In genomic region chr6:317068-317451, GRCh38 we compare ENCODE assay signal across 24 cellular contexts. TPM values are rescaled to one million over a fixed set of nuclear protein-coding genes. Genes with fewer than 3 reads are reported as not detected.
DNase-seq lines count a peak whose midpoint lies in the region; ATAC-seq and TF ChIP-seq lines count a peak whose summit lies in the region.
"Had no signal": no experiment of that assay in that cellular context is flagged by ENCODE, and none has a peak within 500 bp of the region (broad histone marks: within the 10 kb centered on the region; RNA-seq: fewer than 3 reads in every experiment).

No MANE protein-coding gene starts in this region.

- no peaks in the 10 kb centered on the region for H3K36me3 ChIP-seq in CD4-positive, CD25-positive, alpha-beta regulatory T cell (ENCODE audit: control insufficient read depth, insufficient read depth, low read length)
- H3K36me3 ChIP-seq in sigmoid colon, result peaks cover 0 to 4% (median 0%) of the 10 kb centered on the region in 4 donors

- WGBS in sigmoid colon, 2 donors, result 65 to 84% methylated on average over 7 of the region's 7 CpGs

- no peak overlapping the region for H3K4me3 ChIP-seq in CD4-positive, CD25-positive, alpha-beta regulatory T cell (ENCODE audit: low read depth, low read length)
- H3K4me3 ChIP-seq in coronary artery (no peak overlapping the region), sigmoid colon (no peak overlapping the region)

- H3K27ac Mint-ChIP-seq in CD4-positive, CD25-positive, alpha-beta regulatory T cell, result peak overlapping the region; percentile 21 to 57 (median 24)
- H3K27ac Mint-ChIP-seq: activated CD4-positive, alpha-beta T cell treated with anti-CD3 and anti-CD28 coated beads for 36 hours; activated CD8-positive, alpha-beta T cell treated with anti-CD3 and anti-CD28 coated beads, Interleukin-2, amount 10 ng/mL, durations not matched to agents 7 days and 5 days; CD4-positive, alpha-beta T cell; H9; T-helper 17 cell had no signal

- no peaks in the 10 kb centered on the region for H3K27me3 Mint-ChIP-seq in CD4-positive, CD25-positive, alpha-beta regulatory T cell
- H3K27me3 Mint-ChIP-seq: activated CD4-positive, alpha-beta T cell treated with anti-CD3 and anti-CD28 coated beads for 36 hours; CD4-positive, alpha-beta T cell; naive thymus-derived CD8-positive, alpha-beta T cell; T-helper 17 cell had no signal

- H3K4me1 ChIP-seq in CD4-positive, CD25-positive, alpha-beta regulatory T cell (ENCODE audit: control insufficient read depth, insufficient read depth, low read length, poor library complexity, severe bottlenecking), result peaks cover 29% of the 10 kb centered on the region
- peaks cover 0 to 25% (median 7%) of the 10 kb centered on the region in 4 donors for H3K4me1 ChIP-seq in sigmoid colon

- no peaks in the 10 kb centered on the region for H3K9me3 ChIP-seq in CD4-positive, CD25-positive, alpha-beta regulatory T cell (ENCODE audit: control insufficient read depth in 2 of 2, low read length in 2 of 2)
- H3K9me3 ChIP-seq in sigmoid colon, result no peaks in the 10 kb centered on the region

- H3K4me1 Mint-ChIP-seq in CD4-positive, CD25-positive, alpha-beta regulatory T cell, result peaks cover 23 to 47% (median 41%) of the 10 kb centered on the region in 4 donors

- TF ChIP-seq CTCF in coronary artery (IDR thresholded peaks at IDR 0.05) (no peak), sigmoid colon (IDR thresholded peaks at IDR 0.05) (no peak)

- no peak for TF ChIP-seq POLR2A in sigmoid colon (IDR thresholded peaks at IDR 0.05)

- H3K9me3 Mint-ChIP-seq in CD4-positive, CD25-positive, alpha-beta regulatory T cell, result peaks cover 0 to 4% (median 0%) of the 10 kb centered on the region in 7 donors
- H3K9me3 Mint-ChIP-seq: CD4-positive, alpha-beta T cell had no signal

- H3K27me3 ChIP-seq in CD4-positive, CD25-positive, alpha-beta regulatory T cell (ENCODE audit: control insufficient read depth, insufficient read depth, low read length), result no peaks in the 10 kb centered on the region
- no peaks in the 10 kb centered on the region for H3K27me3 ChIP-seq in sigmoid colon

- peak overlapping the region in 1 of 4 donors; percentile 20 for H3K4me3 Mint-ChIP-seq in CD4-positive, CD25-positive, alpha-beta regulatory T cell
- H3K4me3 Mint-ChIP-seq: activated CD4-positive, alpha-beta T cell treated with anti-CD3 and anti-CD28 coated beads for 36 hours; activated CD8-positive, alpha-beta T cell treated with anti-CD3 and anti-CD28 coated beads, Interleukin-2, amount 10 ng/mL, durations not matched to agents 7 days and 5 days; CD4-positive, alpha-beta T cell; naive thymus-derived CD8-positive, alpha-beta T cell; T-helper 17 cell had no signal

- TF ChIP-seq EP300 in sigmoid colon (IDR thresholded peaks at IDR 0.05), result no peak

- no peak for ATAC-seq in CD4-positive, CD25-positive, alpha-beta regulatory T cell (ENCODE audit: low read depth in 2 of 2)
- peak; percentile 26 for ATAC-seq in GM21825 (IDR thresholded peaks at IDR 0.05; ENCODE audit: unreplicated experiment)
- ATAC-seq: activated CD8-positive, alpha-beta T cell treated with anti-CD3 and anti-CD28 coated beads, Interleukin-2, amount 10 ng/mL, durations not matched to agents 7 days and 5 days; left ventricle myocardium superior; naive thymus-derived CD8-positive, alpha-beta T cell; SK-N-SH treated with all-trans-retinoic acid at 6 μM for 48 hours; T-helper 17 cell had no signal

- H3K36me3 Mint-ChIP-seq in CD4-positive, CD25-positive, alpha-beta regulatory T cell, result peaks cover 6% of the 10 kb centered on the region

- no peak overlapping the region for H3K27ac ChIP-seq in CD4-positive, CD25-positive, alpha-beta regulatory T cell (ENCODE audit: insufficient read depth, low read length, poor library complexity, severe bottlenecking)
- H3K27ac ChIP-seq in coronary artery (no peak overlapping the region), sigmoid colon (no peak overlapping the region)

- DNase-seq in CD4-positive, CD25-positive, alpha-beta regulatory T cell, result no peak
- DNase-seq in coronary artery (ENCODE audit: low spot score) (peak; percentile 62), sigmoid colon (peak; percentile 70), NCI-H2171 treated with DMSO at 0.1 percent for 48 hours (lab: John Stamatoyannopoulos, UW) (no peak), MV-4-11 (lab: John Stamatoyannopoulos, UW) (no peak), DMS53 treated with DMSO at 0.1 percent for 48 hours (lab: John Stamatoyannopoulos, UW; ENCODE audit: unreplicated experiment) (no peak)
- DNase-seq: activated CD4-positive, alpha-beta T cell treated with anti-CD3 and anti-CD28 coated beads for 36 hours; activated CD8-positive, alpha-beta T cell treated with anti-CD3 and anti-CD28 coated beads, Interleukin-2, amount 10 ng/mL, durations not matched to agents 7 days and 5 days; activated gamma-delta T cell; CD4-positive, alpha-beta T cell; cerebellar nuclear complex; H9; IMR-90; islet precursor cell; left ventricle myocardium superior; midbrain; NCI-H2081; NCI-H226; NCI-H774; substantia nigra; T-helper 17 cell had no signal

- intact Hi-C loops in sigmoid colon (cut with DNase I), result no loop called here

RNA-seq across cellular contexts. Expression of gene DUSP22, which starts 24.8 kb away (rescaled TPM):
- total RNA-seq in CD4-positive, CD25-positive, alpha-beta regulatory T cell, result 46.6 TPM
- 10 to 100 TPM; 45.5 to 48.5 (median 47.5) TPM for polyA plus RNA-seq in CD4-positive, CD25-positive, alpha-beta regulatory T cell
- total RNA-seq in sigmoid colon, result 100 to 1,000 TPM in 1 of 4 donors, 10 to 100 TPM in 3; 55.6 to 113 (median 80.5) TPM
- 10 to 100 TPM; 15.7 to 35.3 (median 32.4) TPM for polyA plus RNA-seq in sigmoid colon

Comparison
In these comparisons a context has a peak if more than half of its experiments do, and no peak if none do; other contexts are left out.
1. DNase-seq: peak in coronary artery (single experiment) and sigmoid colon (single experiment); none in CD4-positive, CD25-positive, alpha-beta regulatory T cell (0 of 3), NCI-H2171 treated with DMSO at 0.1 percent for 48 hours (single experiment), MV-4-11 (single experiment) and DMS53 treated with DMSO at 0.1 percent for 48 hours (single experiment).